ENCODE assay signal across 19 cellular contexts in the genomic region with DNA sequence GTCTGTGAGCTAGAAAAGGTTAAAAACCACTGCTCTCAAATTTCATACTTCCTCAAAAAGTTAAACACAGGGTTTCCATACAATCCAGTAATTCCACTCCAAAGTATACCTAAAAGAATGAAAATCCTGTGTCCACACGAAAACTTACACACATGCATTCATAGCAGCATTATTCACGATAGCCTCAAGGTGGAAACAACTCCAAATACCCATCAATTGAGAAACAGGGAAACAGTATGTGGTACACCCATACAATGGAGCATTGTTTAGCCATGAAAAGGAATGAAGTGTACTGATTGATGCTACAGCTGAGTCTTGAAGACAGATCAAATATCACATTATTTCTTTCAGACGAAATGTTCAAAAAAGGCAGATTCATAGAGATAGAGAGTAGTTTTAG. TPM values are rescaled to one million over a fixed set of nuclear protein-coding genes. Genes with fewer than 3 reads are reported as not detected.
DNase-seq lines count a peak whose midpoint lies in the region; ATAC-seq lines count a peak whose summit lies in the region.
"Had no signal": no experiment of that assay in that cellular context is flagged by ENCODE, and none has a peak within 500 bp of the region (broad histone marks: within the 10 kb centered on the region; RNA-seq: fewer than 3 reads in every experiment).

No MANE protein-coding gene starts in this region.

- intact Hi-C loops in naive thymus-derived CD4-positive, alpha-beta T cell (cut with micrococcal nuclease): loop anchor here in 1 of 2 donors (5.0 kb wide), 1 partner anchor 580 kb away; no protein-coding TSS in a partner anchor

- peaks cover 82% of the 10 kb centered on the region for H3K36me3 Mint-ChIP-seq in activated CD4-positive, alpha-beta T cell treated with anti-CD3 and anti-CD28 coated beads, Interleukin-2, amount 10 ng/mL, durations not matched to agents 7 days and 5 days (ENCODE audit: low read depth)
- peaks cover 96% of the 10 kb centered on the region for H3K36me3 Mint-ChIP-seq in activated T-helper 17 cell treated with anti-CD3 and anti-CD28 coated beads, Interleukin-2, amount 50 U/mL, for 72 hours (ENCODE audit: low read depth)
- peaks cover 16 to 73% (median 50%) of the 10 kb centered on the region in 5 donors for H3K36me3 Mint-ChIP-seq in naive thymus-derived CD4-positive, alpha-beta T cell

- H3K4me1 Mint-ChIP-seq in activated CD4-positive, alpha-beta T cell treated with anti-CD3 and anti-CD28 coated beads, Interleukin-2, amount 10 ng/mL, durations not matched to agents 7 days and 5 days: peaks cover 77% of the 10 kb centered on the region
- peaks cover 60% of the 10 kb centered on the region for H3K4me1 Mint-ChIP-seq in activated T-helper 17 cell treated with anti-CD3 and anti-CD28 coated beads, Interleukin-2, amount 50 U/mL, for 72 hours
- H3K4me1 Mint-ChIP-seq in naive thymus-derived CD4-positive, alpha-beta T cell: peaks cover 36 to 98% (median 93%) of the 10 kb centered on the region in 7 donors

- H3K4me1 ChIP-seq in naive thymus-derived CD4-positive, alpha-beta T cell (ENCODE audit: control insufficient read depth in 2 of 2, insufficient read depth in 2 of 2, low read length in 2 of 2): peaks cover 39 to 63% of the 10 kb centered on the region in 2 donors
- H3K4me1 ChIP-seq: psoas muscle had no signal

- CTCF ChIA-PET in activated CD4-positive, alpha-beta T cell treated with anti-CD3 and anti-CD28 coated beads, Interleukin-2, amount 10 ng/mL, durations not matched to agents 7 days and 5 days (lab: Charles Lee): interaction anchor here (1.0 to 5.4 kb wide), 4 partner anchors 8 to 33 kb away, joined by 3 to 21 read pairs (median 6); no protein-coding TSS in a partner anchor
- CTCF ChIA-PET in naive thymus-derived CD4-positive, alpha-beta T cell (lab: Charles Lee): interaction anchor here (1.2 to 2.4 kb wide), 4 partner anchors 9 to 48 kb away, joined by 3 to 9 read pairs (median 4); no protein-coding TSS in a partner anchor

- H3K9me3 Mint-ChIP-seq in activated CD4-positive, alpha-beta T cell treated with anti-CD3 and anti-CD28 coated beads, Interleukin-2, amount 10 ng/mL, durations not matched to agents 7 days and 5 days: peaks cover 31% of the 10 kb centered on the region
- peaks cover 14% of the 10 kb centered on the region for H3K9me3 Mint-ChIP-seq in activated T-helper 17 cell treated with anti-CD3 and anti-CD28 coated beads, Interleukin-2, amount 50 U/mL, for 72 hours
- H3K9me3 Mint-ChIP-seq in naive thymus-derived CD4-positive, alpha-beta T cell: peaks cover 5 to 33% (median 18%) of the 10 kb centered on the region in 11 donors
- H3K9me3 Mint-ChIP-seq: GM23338 had no signal

- no peaks in the 10 kb centered on the region for H3K27me3 Mint-ChIP-seq in activated CD4-positive, alpha-beta T cell treated with anti-CD3 and anti-CD28 coated beads, Interleukin-2, amount 10 ng/mL, durations not matched to agents 7 days and 5 days
- no peaks in the 10 kb centered on the region for H3K27me3 Mint-ChIP-seq in activated T-helper 17 cell treated with anti-CD3 and anti-CD28 coated beads, Interleukin-2, amount 50 U/mL, for 72 hours
- H3K27me3 Mint-ChIP-seq in naive thymus-derived CD4-positive, alpha-beta T cell: no peaks in the 10 kb centered on the region

- H3K27me3 ChIP-seq in naive thymus-derived CD4-positive, alpha-beta T cell (ENCODE audit: control insufficient read depth in 2 of 2, insufficient read depth in 2 of 2, low read length in 2 of 2): no peaks in the 10 kb centered on the region
- H3K27me3 ChIP-seq: brain microvascular endothelial cell had no signal

- DNase-seq in activated CD4-positive, alpha-beta T cell treated with anti-CD3 and anti-CD28 coated beads, Interleukin-2, amount 10 ng/mL, durations not matched to agents 7 days and 5 days: no peak
- DNase-seq in activated CD4-positive, alpha-beta T cell treated with anti-CD3 and anti-CD28 coated beads, Interleukin-2, amount 50 U/mL, for 4 hours: no peak
- DNase-seq in COLO829 (ENCODE audit: low spot score) (peak; percentile 87), NCI-H748 (lab: John Stamatoyannopoulos, UW; ENCODE audit: unreplicated experiment) (no peak), NCI-H524 treated with DMSO at 0.1 percent for 48 hours (lab: John Stamatoyannopoulos, UW) (no peak)
- no peak for DNase-seq in naive thymus-derived CD4-positive, alpha-beta T cell
- no peak for DNase-seq in activated CD8-positive, alpha-beta memory T cell treated with anti-CD3 and anti-CD28 coated beads, Interleukin-2, amount 50 U/mL, for 48 hours
- DNase-seq: brain microvascular endothelial cell, C1 segment of cervical spinal cord, DMS153, GF-D8, mesendoderm, NCI-H187 treated with DMSO at 0.1 percent for 48 hours, NCI-H345, psoas muscle had no signal

- H3K27ac ChIP-seq in naive thymus-derived CD4-positive, alpha-beta T cell (ENCODE audit: low read depth, low read length): peak overlapping the region; percentile 81
- H3K27ac ChIP-seq: A549, brain microvascular endothelial cell, KMS-11, psoas muscle had no signal

- H3K27ac Mint-ChIP-seq in activated CD4-positive, alpha-beta T cell treated with anti-CD3 and anti-CD28 coated beads, Interleukin-2, amount 10 ng/mL, durations not matched to agents 7 days and 5 days: peak overlapping the region; percentile 51
- H3K27ac Mint-ChIP-seq in activated T-helper 17 cell treated with anti-CD3 and anti-CD28 coated beads, Interleukin-2, amount 50 U/mL, for 72 hours: peak overlapping the region; percentile 83
- H3K27ac Mint-ChIP-seq in naive thymus-derived CD4-positive, alpha-beta T cell: peak overlapping the region; percentile 21 to 99 (median 98)
- H3K27ac Mint-ChIP-seq: GM23338 had no signal

- ATAC-seq in activated T-helper 17 cell treated with anti-CD3 and anti-CD28 coated beads, Interleukin-2, amount 50 U/mL, for 72 hours (replicated peaks): no peak
- no peak for ATAC-seq in naive thymus-derived CD4-positive, alpha-beta T cell
- ATAC-seq: A549, GM23338, psoas muscle had no signal

- POLR2A ChIA-PET in activated CD4-positive, alpha-beta T cell treated with anti-CD3 and anti-CD28 coated beads, Interleukin-2, amount 10 ng/mL, durations not matched to agents 7 days and 5 days (lab: Charles Lee): no interaction called here
- POLR2A ChIA-PET in naive thymus-derived CD4-positive, alpha-beta T cell (lab: Charles Lee): interaction anchor here (1.3 to 7.6 kb wide), 7 partner anchors 9 to 61 kb away, joined by 3 to 104 read pairs (median 5); no protein-coding TSS in a partner anchor

- H3K4me3 Mint-ChIP-seq in activated CD4-positive, alpha-beta T cell treated with anti-CD3 and anti-CD28 coated beads, Interleukin-2, amount 10 ng/mL, durations not matched to agents 7 days and 5 days: peak overlapping the region; percentile 51
- peak overlapping the region; percentile 85 for H3K4me3 Mint-ChIP-seq in activated T-helper 17 cell treated with anti-CD3 and anti-CD28 coated beads, Interleukin-2, amount 50 U/mL, for 72 hours
- peak overlapping the region; percentile 87 to 98 (median 95) for H3K4me3 Mint-ChIP-seq in naive thymus-derived CD4-positive, alpha-beta T cell
- H3K4me3 Mint-ChIP-seq: GM23338 had no signal

- peaks cover 0 to 12% (median 5%) of the 10 kb centered on the region in 3 experiments for H3K9me3 ChIP-seq in naive thymus-derived CD4-positive, alpha-beta T cell (ENCODE audit: control insufficient read depth in 2 of 3, low read length in 3 of 3)

- peaks cover 8 to 22% (median 15%) of the 10 kb centered on the region in 3 experiments for H3K36me3 ChIP-seq in naive thymus-derived CD4-positive, alpha-beta T cell (ENCODE audit: control insufficient read depth in 2 of 3, insufficient read depth in 3 of 3, low read length in 3 of 3)
- H3K36me3 ChIP-seq: brain microvascular endothelial cell had no signal

- peak overlapping the region; percentile 77 for H3K4me3 ChIP-seq in naive thymus-derived CD4-positive, alpha-beta T cell (ENCODE audit: low read length)
- H3K4me3 ChIP-seq: A549, GM23338, psoas muscle had no signal

RNA-seq across cellular contexts. Expression of gene UXS1, which starts 36.7 kb away (rescaled TPM):
- total RNA-seq in activated CD4-positive, alpha-beta T cell treated with anti-CD3 and anti-CD28 coated beads, Interleukin-2, amount 10 ng/mL, durations not matched to agents 7 days and 5 days: 10 to 100 TPM; 77.6 to 85.0 TPM
- total RNA-seq in activated T-helper 17 cell treated with anti-CD3 and anti-CD28 coated beads, Interleukin-2, amount 50 U/mL, for 72 hours: 100 to 1,000 TPM in 1 of 2 donors, 10 to 100 TPM in 1; 62.0 to 105 TPM
- total RNA-seq in naive thymus-derived CD4-positive, alpha-beta T cell: 100 to 1,000 TPM in 2 of 5 experiments, 10 to 100 TPM in 3; 52.3 to 185 (median 93.3) TPM
- polyA plus RNA-seq in naive thymus-derived CD4-positive, alpha-beta T cell: 100 to 1,000 TPM in 1 of 2 donors, 10 to 100 TPM in 1; 74.2 to 108 TPM
